ENCODE assay signal across 8 cellular contexts in genomic region chr13:39656325-39656677, GRCh38. TPM values are rescaled to one million over a fixed set of nuclear protein-coding genes. Genes with fewer than 3 reads are reported as not detected.
DNase-seq lines count a peak whose midpoint lies in the region; ATAC-seq and TF ChIP-seq lines count a peak whose summit lies in the region.

No MANE protein-coding gene starts in this region.

- H3K4me3 Mint-ChIP-seq in activated CD8-positive, alpha-beta memory T cell treated with anti-CD3 and anti-CD28 coated beads, Interleukin-2, amount 10 ng/mL, durations not matched to agents 7 days and 5 days = peak overlapping the region; percentile 94

- H3K9me3 Mint-ChIP-seq in activated CD8-positive, alpha-beta memory T cell treated with anti-CD3 and anti-CD28 coated beads, Interleukin-2, amount 10 ng/mL, durations not matched to agents 7 days and 5 days (ENCODE audit: low read depth) = peaks cover 3% of the 10 kb centered on the region

- WGBS in mesendoderm (ENCODE audit: extremely low coverage, insufficient coverage, low lambda C conversion rate) = 100% methylated on average over 1 of the region's 7 CpGs

- H3K18ac ChIP-seq in mesendoderm (ENCODE audit: low read length) = no peak overlapping the region

- H3K79me1 ChIP-seq in mesendoderm (ENCODE audit: low read length) = peaks cover 3% of the 10 kb centered on the region

- no peak for DNase-seq in activated CD8-positive, alpha-beta memory T cell treated with anti-CD3 and anti-CD28 coated beads, Interleukin-2, amount 10 ng/mL, durations not matched to agents 7 days and 5 days
- DNase-seq in activated CD8-positive, alpha-beta memory T cell treated with anti-CD3 and anti-CD28 coated beads, Interleukin-2, amount 50 U/mL, for 48 hours = no peak
- DNase-seq in HT-29 (ENCODE audit: low spot score) (peak; percentile 37), brain microvascular endothelial cell (no peak), mesendoderm (peak; percentile 14), NCI-H524 treated with DMSO at 0.1 percent for 48 hours (lab: John Stamatoyannopoulos, UW) (no peak), GOT3 (lab: John Stamatoyannopoulos, UW) (no peak), putamen (ENCODE audit: low spot score) (no peak)

- peak overlapping the region; percentile 67 for H3K9ac ChIP-seq in mesendoderm (ENCODE audit: low read length)

- no peak overlapping the region for H3K4ac ChIP-seq in mesendoderm (ENCODE audit: low read depth, low read length)

- H3K23ac ChIP-seq in mesendoderm (ENCODE audit: low read length) = peak overlapping the region; percentile 96

- no peak for TF ChIP-seq CTCF in brain microvascular endothelial cell (IDR thresholded peaks at IDR 0.05; ENCODE audit: low read depth, low read length, missing control alignments)

- H2AK5ac ChIP-seq in mesendoderm (ENCODE audit: low read length) = no peak overlapping the region

- no peaks in the 10 kb centered on the region for H3K27me3 Mint-ChIP-seq in activated CD8-positive, alpha-beta memory T cell treated with anti-CD3 and anti-CD28 coated beads, Interleukin-2, amount 10 ng/mL, durations not matched to agents 7 days and 5 days

- in situ Hi-C loops in brain microvascular endothelial cell (cut with HindIII; ENCODE audit: low pct_ligation_motif_present, low sequenced_read_pairs) = no loop called here

- H4K8ac ChIP-seq in mesendoderm (ENCODE audit: low read depth, low read length) = no peak overlapping the region

- H3K27me3 ChIP-seq in brain microvascular endothelial cell (replicated peaks) = no peaks in the 10 kb centered on the region
- H3K27me3 ChIP-seq in mesendoderm (ENCODE audit: insufficient read depth, low read length, poor library complexity) = no peaks in the 10 kb centered on the region

- no peak overlapping the region for H3K27ac ChIP-seq in brain microvascular endothelial cell
- no peak overlapping the region for H3K27ac ChIP-seq in mesendoderm (ENCODE audit: low read depth, low read length)

- no peaks in the 10 kb centered on the region for H3K4me1 ChIP-seq in mesendoderm (ENCODE audit: control insufficient read depth, low read depth, low read length)

- H3K36me3 ChIP-seq in brain microvascular endothelial cell (replicated peaks) = peaks cover 1% of the 10 kb centered on the region
- H3K36me3 ChIP-seq in mesendoderm (ENCODE audit: control insufficient read depth, insufficient read depth, low read length) = no peaks in the 10 kb centered on the region

- H2BK120ac ChIP-seq in mesendoderm (ENCODE audit: low read depth, low read length) = no peak overlapping the region

- no peak overlapping the region for H4K5ac ChIP-seq in mesendoderm (ENCODE audit: low read length)

- H3K4me1 Mint-ChIP-seq in activated CD8-positive, alpha-beta memory T cell treated with anti-CD3 and anti-CD28 coated beads, Interleukin-2, amount 10 ng/mL, durations not matched to agents 7 days and 5 days = peaks cover 22% of the 10 kb centered on the region

- peak overlapping the region; percentile 73 for H3K27ac Mint-ChIP-seq in activated CD8-positive, alpha-beta memory T cell treated with anti-CD3 and anti-CD28 coated beads, Interleukin-2, amount 10 ng/mL, durations not matched to agents 7 days and 5 days

- no peaks in the 10 kb centered on the region for H3K79me2 ChIP-seq in mesendoderm (ENCODE audit: control insufficient read depth, insufficient read depth, low read length)

- H2BK5ac ChIP-seq in mesendoderm (ENCODE audit: low read length) = no peak overlapping the region

- CTCF ChIA-PET in activated CD8-positive, alpha-beta memory T cell treated with anti-CD3 and anti-CD28 coated beads, Interleukin-2, amount 10 ng/mL, durations not matched to agents 7 days and 5 days (lab: Charles Lee) = interaction anchor here (1.1 kb wide), 1 partner anchor 27 kb away, joined by 4 read pairs; no protein-coding TSS in a partner anchor

- peaks cover 17% of the 10 kb centered on the region for H3K36me3 Mint-ChIP-seq in activated CD8-positive, alpha-beta memory T cell treated with anti-CD3 and anti-CD28 coated beads, Interleukin-2, amount 10 ng/mL, durations not matched to agents 7 days and 5 days

- H3K4me3 ChIP-seq in brain microvascular endothelial cell (ENCODE audit: low read depth, low read length) (peak overlapping the region; percentile 95), mesendoderm (ENCODE audit: low read length) (peak overlapping the region; percentile 89)

- no peak for ATAC-seq in activated CD8-positive, alpha-beta memory T cell treated with anti-CD3 and anti-CD28 coated beads, Interleukin-2, amount 10 ng/mL, durations not matched to agents 7 days and 5 days

- peak overlapping the region; percentile 100 for H3K4me2 ChIP-seq in mesendoderm (ENCODE audit: low read length)

- no peak overlapping the region for H2BK15ac ChIP-seq in mesendoderm (replicated peaks; ENCODE audit: low read depth)

- peak overlapping the region; percentile 90 for H3K56ac ChIP-seq in mesendoderm (ENCODE audit: low read length)

RNA-seq across cellular contexts. Expression of gene COG6, which starts 0.8 kb away (rescaled TPM):
- total RNA-seq in activated CD8-positive, alpha-beta memory T cell treated with anti-CD3 and anti-CD28 coated beads, Interleukin-2, amount 10 ng/mL, durations not matched to agents 7 days and 5 days = 10 to 100 TPM; 26.4 to 28.6 TPM
- 13.2 and 15.6 TPM in 2 replicates for total RNA-seq in HT-29 (2014; rRNA removed; shearing (Covaris generic))
- polyA plus RNA-seq in mesendoderm (2013, experiment 1 of 2) = 9.1 TPM
- polyA plus RNA-seq in mesendoderm (2013, experiment 2 of 2) = 9.3 TPM

RNA-seq across cellular contexts. Expression of gene LHFPL6, which starts 53.3 kb away (rescaled TPM):
- total RNA-seq in activated CD8-positive, alpha-beta memory T cell treated with anti-CD3 and anti-CD28 coated beads, Interleukin-2, amount 10 ng/mL, durations not matched to agents 7 days and 5 days = 1 to 10 TPM in 1 of 2 experiments, not detected in 1; 2.6 TPM
- not detected in 2 replicates for total RNA-seq in HT-29 (2014; rRNA removed; shearing (Covaris generic))
- polyA plus RNA-seq in mesendoderm (2013, experiment 1 of 2) = 4.3 TPM
- polyA plus RNA-seq in mesendoderm (2013, experiment 2 of 2) = 4.4 TPM

Comparison
In these comparisons a context has a peak if more than half of its experiments do, and no peak if none do; other contexts are left out.
1. DNase-seq: peak in HT-29 (single experiment) and mesendoderm (single experiment); none in activated CD8-positive, alpha-beta memory T cell treated with anti-CD3 and anti-CD28 coated beads, Interleukin-2, amount 10 ng/mL, durations not matched to agents 7 days and 5 days (single experiment), activated CD8-positive, alpha-beta memory T cell treated with anti-CD3 and anti-CD28 coated beads, Interleukin-2, amount 50 U/mL, for 48 hours (single experiment), brain microvascular endothelial cell (single experiment), NCI-H524 treated with DMSO at 0.1 percent for 48 hours (single experiment), GOT3 (single experiment) and putamen (single experiment).